Comparison of ENCODE assay signal across 12 cellular contexts in genomic region chr1:11280719-11281376, GRCh38. TPM values are rescaled to one million over a fixed set of nuclear protein-coding genes. Genes with fewer than 3 reads are reported as not detected.
DNase-seq lines count a peak whose midpoint lies in the region; ATAC-seq and FAIRE-seq lines count a peak whose summit lies in the region.
"Had no signal": no experiment of that assay in that cellular context is flagged by ENCODE, and none has a peak within 500 bp of the region (broad histone marks: within the 10 kb centered on the region; RNA-seq: fewer than 3 reads in every experiment).

No MANE protein-coding gene starts in this region.

- no peak for FAIRE-seq in HTR-8/SVneo (lab: Jason Lieb, UNC)

- peaks cover 88% of the 10 kb centered on the region for H3K36me3 Mint-ChIP-seq in activated CD4-positive, alpha-beta T cell treated with anti-CD3 and anti-CD28 coated beads, Interleukin-2, amount 10 ng/mL, durations not matched to agents 7 days and 5 days (ENCODE audit: low read depth)
- H3K36me3 Mint-ChIP-seq in central memory CD8-positive, alpha-beta T cell (ENCODE audit: insufficient read depth), result peaks cover 28% of the 10 kb centered on the region
- peaks cover 56% of the 10 kb centered on the region for H3K36me3 Mint-ChIP-seq in stimulated activated memory B cell treated with anti-CD40 and anti-IgM and Interleukin-4, amounts not matched to agents 10 μg/mL and 1 μg/mL and 100 μg/mL, for 72 hours

- peaks cover 5% of the 10 kb centered on the region for H3K9me3 Mint-ChIP-seq in activated CD4-positive, alpha-beta T cell treated with anti-CD3 and anti-CD28 coated beads, Interleukin-2, amount 10 ng/mL, durations not matched to agents 7 days and 5 days
- H3K9me3 Mint-ChIP-seq in central memory CD8-positive, alpha-beta T cell, result no peaks in the 10 kb centered on the region
- no peaks in the 10 kb centered on the region for H3K9me3 Mint-ChIP-seq in stimulated activated memory B cell treated with anti-CD40 and anti-IgM and Interleukin-4, amounts not matched to agents 10 μg/mL and 1 μg/mL and 100 μg/mL, for 72 hours
- H3K9me3 Mint-ChIP-seq: type B pancreatic cell had no signal

- H3K4me3 Mint-ChIP-seq in activated CD4-positive, alpha-beta T cell treated with anti-CD3 and anti-CD28 coated beads, Interleukin-2, amount 10 ng/mL, durations not matched to agents 7 days and 5 days, result peak overlapping the region; percentile 53
- H3K4me3 Mint-ChIP-seq in central memory CD8-positive, alpha-beta T cell, result peak overlapping the region; percentile 2
- peak overlapping the region; percentile 15 for H3K4me3 Mint-ChIP-seq in stimulated activated memory B cell treated with anti-CD40 and anti-IgM and Interleukin-4, amounts not matched to agents 10 μg/mL and 1 μg/mL and 100 μg/mL, for 72 hours
- H3K4me3 Mint-ChIP-seq: type B pancreatic cell had no signal

- peak; percentile 49 for ATAC-seq in central memory CD8-positive, alpha-beta T cell (replicated peaks; ENCODE audit: extremely low read depth, poor library complexity, severe bottlenecking)
- peak; percentile 98 for ATAC-seq in stimulated activated memory B cell treated with anti-CD40 and anti-IgM and Interleukin-4, amounts not matched to agents 10 μg/mL and 1 μg/mL and 100 μg/mL, for 72 hours
- no peak for ATAC-seq in GM21723 (IDR thresholded peaks at IDR 0.05; ENCODE audit: unreplicated experiment)

- H3K27me3 Mint-ChIP-seq in activated CD4-positive, alpha-beta T cell treated with anti-CD3 and anti-CD28 coated beads, Interleukin-2, amount 10 ng/mL, durations not matched to agents 7 days and 5 days, result no peaks in the 10 kb centered on the region
- no peaks in the 10 kb centered on the region for H3K27me3 Mint-ChIP-seq in central memory CD8-positive, alpha-beta T cell
- no peaks in the 10 kb centered on the region for H3K27me3 Mint-ChIP-seq in stimulated activated memory B cell treated with anti-CD40 and anti-IgM and Interleukin-4, amounts not matched to agents 10 μg/mL and 1 μg/mL and 100 μg/mL, for 72 hours
- H3K27me3 Mint-ChIP-seq: type B pancreatic cell had no signal

- H3K4me3 ChIP-seq in Jurkat, Clone E6-1 (ENCODE audit: low read length), result no peak overlapping the region
- H3K4me3 ChIP-seq: HAP-1 had no signal

- DNase-seq in activated CD4-positive, alpha-beta T cell treated with anti-CD3 and anti-CD28 coated beads, Interleukin-2, amount 10 ng/mL, durations not matched to agents 7 days and 5 days, result peak; percentile 49
- DNase-seq in activated CD4-positive, alpha-beta T cell treated with anti-CD3 and anti-CD28 coated beads for 1 hour, result no peak
- peak; percentile 59 for DNase-seq in Jurkat, Clone E6-1 (ENCODE audit: low read depth, low spot score)
- DNase-seq in central memory CD8-positive, alpha-beta T cell (ENCODE audit: low spot score in 2 of 2), result no peak
- DNase-seq in HTR-8/SVneo (ENCODE audit: insufficient read length, low spot score), result no peak
- no peak for DNase-seq in UCSD-AML1 (lab: John Stamatoyannopoulos, UW; ENCODE audit: unreplicated experiment)
- DNase-seq: KBM-7, NCI-H526 had no signal

- CTCF ChIA-PET in activated CD4-positive, alpha-beta T cell treated with anti-CD3 and anti-CD28 coated beads, Interleukin-2, amount 10 ng/mL, durations not matched to agents 7 days and 5 days (lab: Charles Lee), result interaction anchor here (1.1 kb wide), 1 partner anchor 35 kb away, joined by 3 read pairs; no protein-coding TSS in a partner anchor

- peak overlapping the region; percentile 89 for H3K27ac Mint-ChIP-seq in activated CD4-positive, alpha-beta T cell treated with anti-CD3 and anti-CD28 coated beads, Interleukin-2, amount 10 ng/mL, durations not matched to agents 7 days and 5 days
- H3K27ac Mint-ChIP-seq in central memory CD8-positive, alpha-beta T cell (ENCODE audit: low read depth), result peak overlapping the region; percentile 12
- H3K27ac Mint-ChIP-seq in stimulated activated memory B cell treated with anti-CD40 and anti-IgM and Interleukin-4, amounts not matched to agents 10 μg/mL and 1 μg/mL and 100 μg/mL, for 72 hours, result peak overlapping the region; percentile 83
- H3K27ac Mint-ChIP-seq: type B pancreatic cell had no signal

- POLR2A ChIA-PET in activated CD4-positive, alpha-beta T cell treated with anti-CD3 and anti-CD28 coated beads, Interleukin-2, amount 10 ng/mL, durations not matched to agents 7 days and 5 days (lab: Charles Lee), result interaction anchor here (0.6 to 0.7 kb wide), 2 partner anchors 19 to 161 kb away, joined by 3 read pairs; no protein-coding TSS in a partner anchor

- peaks cover 89% of the 10 kb centered on the region for H3K4me1 Mint-ChIP-seq in activated CD4-positive, alpha-beta T cell treated with anti-CD3 and anti-CD28 coated beads, Interleukin-2, amount 10 ng/mL, durations not matched to agents 7 days and 5 days
- H3K4me1 Mint-ChIP-seq in central memory CD8-positive, alpha-beta T cell, result peaks cover 40% of the 10 kb centered on the region
- peaks cover 66% of the 10 kb centered on the region for H3K4me1 Mint-ChIP-seq in stimulated activated memory B cell treated with anti-CD40 and anti-IgM and Interleukin-4, amounts not matched to agents 10 μg/mL and 1 μg/mL and 100 μg/mL, for 72 hours

RNA-seq across cellular contexts. Expression of gene UBIAD1, which starts 7.8 kb away (rescaled TPM):
- total RNA-seq in activated CD4-positive, alpha-beta T cell treated with anti-CD3 and anti-CD28 coated beads, Interleukin-2, amount 10 ng/mL, durations not matched to agents 7 days and 5 days, result 10 to 100 TPM; 53.7 to 59.1 TPM
- polyA plus RNA-seq in Jurkat, Clone E6-1 (2012; ENCODE audit: insufficient read depth, insufficient read length), result 19.1 TPM

RNA-seq across cellular contexts. Expression of gene MTOR, which starts 18.5 kb away (rescaled TPM):
- 10 to 100 TPM; 49.2 to 57.2 TPM for total RNA-seq in activated CD4-positive, alpha-beta T cell treated with anti-CD3 and anti-CD28 coated beads, Interleukin-2, amount 10 ng/mL, durations not matched to agents 7 days and 5 days
- polyA plus RNA-seq in Jurkat, Clone E6-1 (2012; ENCODE audit: insufficient read depth, insufficient read length), result 43.6 TPM

Comparison
In these comparisons a context has a peak if more than half of its experiments do, and no peak if none do; other contexts are left out.
1. DNase-seq: peak in activated CD4-positive, alpha-beta T cell treated with anti-CD3 and anti-CD28 coated beads, Interleukin-2, amount 10 ng/mL, durations not matched to agents 7 days and 5 days (single experiment) and Jurkat, Clone E6-1 (single experiment); none in activated CD4-positive, alpha-beta T cell treated with anti-CD3 and anti-CD28 coated beads for 1 hour (single experiment), central memory CD8-positive, alpha-beta T cell (0 of 2), HTR-8/SVneo (single experiment) and UCSD-AML1 (single experiment).
2. H3K27ac Mint-ChIP-seq: peak in every context shown above with its lines; median percentile 89 in activated CD4-positive, alpha-beta T cell treated with anti-CD3 and anti-CD28 coated beads, Interleukin-2, amount 10 ng/mL, durations not matched to agents 7 days and 5 days; 83 in stimulated activated memory B cell treated with anti-CD40 and anti-IgM and Interleukin-4, amounts not matched to agents 10 μg/mL and 1 μg/mL and 100 μg/mL, for 72 hours; 12 in central memory CD8-positive, alpha-beta T cell.
3. H3K4me3 Mint-ChIP-seq: peak in every context shown above with its lines; median percentile 53 in activated CD4-positive, alpha-beta T cell treated with anti-CD3 and anti-CD28 coated beads, Interleukin-2, amount 10 ng/mL, durations not matched to agents 7 days and 5 days; 15 in stimulated activated memory B cell treated with anti-CD40 and anti-IgM and Interleukin-4, amounts not matched to agents 10 μg/mL and 1 μg/mL and 100 μg/mL, for 72 hours; 2 in central memory CD8-positive, alpha-beta T cell.